8 cellular contexts compared by ENCODE assay signal in the genomic region with DNA sequence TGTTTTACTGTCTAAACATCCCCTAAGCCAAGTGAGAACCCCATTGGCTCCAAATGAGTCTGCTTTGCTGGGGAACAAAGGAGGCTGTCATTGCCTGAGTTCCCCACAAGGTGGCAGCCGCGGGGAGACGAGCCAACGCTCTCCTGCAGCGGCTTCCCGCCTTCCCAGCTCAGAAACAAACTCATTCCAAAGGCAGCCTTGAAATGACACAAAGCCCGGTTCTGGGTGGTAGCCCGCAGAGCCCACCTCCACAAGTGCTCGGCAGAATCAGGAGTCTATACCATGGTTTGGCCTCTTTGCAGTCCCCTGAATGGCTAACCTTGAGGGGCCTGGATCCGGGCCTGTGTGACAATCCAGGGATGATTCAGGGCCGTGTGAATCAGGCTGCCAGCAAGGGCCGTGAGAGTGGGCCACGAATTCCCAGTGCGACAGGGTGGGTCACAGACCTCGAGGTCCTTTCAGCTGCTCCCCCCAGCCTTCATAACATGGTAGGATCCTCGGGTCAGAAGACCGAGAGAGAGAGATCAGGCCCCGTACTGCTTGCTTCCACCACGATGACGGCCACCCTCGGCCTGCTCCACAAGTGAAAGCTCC.
DNase-seq lines count a peak whose midpoint lies in the region; ATAC-seq and TF ChIP-seq lines count a peak whose summit lies in the region.

No MANE protein-coding gene starts in this region.

- TF ChIP-seq POLR2A in uterus (IDR thresholded peaks at IDR 0.05) = no peak

- no peaks in the 10 kb centered on the region for H3K9me3 ChIP-seq in Karpas-422 (ENCODE audit: low read length)
- H3K9me3 ChIP-seq in adipocyte (ENCODE audit: control insufficient read depth, low read length) = no peaks in the 10 kb centered on the region
- H3K9me3 ChIP-seq in heart right ventricle = no peaks in the 10 kb centered on the region
- H3K9me3 ChIP-seq in uterus = no peaks in the 10 kb centered on the region

- no peaks in the 10 kb centered on the region for H3K36me3 Mint-ChIP-seq in CD14-positive monocyte
- H3K36me3 Mint-ChIP-seq in progenitor cell of endocrine pancreas (ENCODE audit: insufficient read depth) = peaks cover 20% of the 10 kb centered on the region

- intact Hi-C loops in CD14-positive monocyte (cut with micrococcal nuclease) = no loop called here
- intact Hi-C loops in heart right ventricle (cut with DNase I) = loop anchor here in 8 of 10 donors (5.0 to 10.0 kb wide), 7 partner anchors 80 to 160 kb away; a partner anchor contains a TSS
- intact Hi-C loops in uterus (cut with DNase I; ENCODE audit: low total_unique reads) = loop anchor here (5.0 to 10.0 kb wide), 2 partner anchors 78 to 180 kb away; a partner anchor contains a TSS

- TF ChIP-seq CTCF in CD14-positive monocyte (IDR thresholded peaks at IDR 0.05) (peak; percentile 98), heart right ventricle (IDR thresholded peaks at IDR 0.05) (peak; percentile 89 to 97 (median 96)), progenitor cell of endocrine pancreas (IDR thresholded peaks at IDR 0.05; ENCODE audit: unreplicated experiment) (peak; percentile 93), uterus (IDR thresholded peaks at IDR 0.05) (peak; percentile 91 to 97 (median 96))

- peak; percentile 73 for ATAC-seq in GM19452 (IDR thresholded peaks at IDR 0.05; ENCODE audit: unreplicated experiment)
- peak; percentile 71 to 84 (median 81) for ATAC-seq in heart right ventricle

- no peaks in the 10 kb centered on the region for H4K20me1 ChIP-seq in Karpas-422 (ENCODE audit: insufficient read depth, low read depth, low read length)

- H3K27me3 ChIP-seq in Karpas-422 (ENCODE audit: low read length) = no peaks in the 10 kb centered on the region
- H3K27me3 ChIP-seq in adipocyte (replicated peaks; ENCODE audit: control insufficient read depth, insufficient read depth, low read length) = no peaks in the 10 kb centered on the region
- no peaks in the 10 kb centered on the region for H3K27me3 ChIP-seq in heart right ventricle
- no peaks in the 10 kb centered on the region for H3K27me3 ChIP-seq in uterus

- H3K79me2 ChIP-seq in Karpas-422 (ENCODE audit: low read length) = no peaks in the 10 kb centered on the region

- no peak overlapping the region for H2AFZ ChIP-seq in Karpas-422 (ENCODE audit: low read length)

- 25 to 37% methylated on average over 21 of the region's 21 CpGs for WGBS in heart right ventricle, 2 donors

- H3K27ac Mint-ChIP-seq in CD14-positive monocyte (no peak overlapping the region), progenitor cell of endocrine pancreas (peak overlapping the region; percentile 78)

- H3K27me3 Mint-ChIP-seq in CD14-positive monocyte (ENCODE audit: low read depth in 3 of 3) = peaks cover 0 to 6% (median 1%) of the 10 kb centered on the region in 3 donors
- no peaks in the 10 kb centered on the region for H3K27me3 Mint-ChIP-seq in progenitor cell of endocrine pancreas

- no peaks in the 10 kb centered on the region for H3K9me2 ChIP-seq in Karpas-422 (replicated peaks; ENCODE audit: insufficient read depth, low read length)

- H3K4me3 ChIP-seq in Karpas-422 (ENCODE audit: low read length) (no peak overlapping the region), adipocyte (ENCODE audit: low read length) (no peak overlapping the region), heart right ventricle (no peak overlapping the region), uterus (no peak overlapping the region)

- no peak overlapping the region for H3K4me2 ChIP-seq in Karpas-422 (ENCODE audit: low read depth, low read length, poor library complexity, severe bottlenecking)

- H3K4me3 Mint-ChIP-seq in CD14-positive monocyte (no peak overlapping the region), progenitor cell of endocrine pancreas (ENCODE audit: low read depth) (no peak overlapping the region)

- no peak overlapping the region for H3K9ac ChIP-seq in Karpas-422 (ENCODE audit: low read length)
- H3K9ac ChIP-seq in adipocyte (ENCODE audit: low read length) = peak overlapping the region; percentile 76

- DNase-seq in CD14-positive monocyte (ENCODE audit: low spot score) (no peak), Karpas-422 (peak; percentile 76), SKM-1 (lab: John Stamatoyannopoulos, UW; ENCODE audit: unreplicated experiment) (peak; percentile 15), adipocyte (ENCODE audit: low read depth) (peak; percentile 88), heart right ventricle (peak; percentile 75 to 81), progenitor cell of endocrine pancreas (ENCODE audit: low spot score, unreplicated experiment) (peak; percentile 75), uterus (peak; percentile 79 to 86)

- H3K4me1 ChIP-seq in Karpas-422 (ENCODE audit: low read length) (no peaks in the 10 kb centered on the region), adipocyte (ENCODE audit: control insufficient read depth, insufficient read depth, low read length) (peaks cover 15% of the 10 kb centered on the region), heart right ventricle (peaks cover 0 to 23% (median 12%) of the 10 kb centered on the region in 9 donors), uterus (no peaks in the 10 kb centered on the region)

- H3K36me3 ChIP-seq in Karpas-422 (ENCODE audit: insufficient read depth, low read length) = no peaks in the 10 kb centered on the region
- H3K36me3 ChIP-seq in adipocyte (ENCODE audit: control insufficient read depth, insufficient read depth, low read length, severe bottlenecking) = peaks cover 33% of the 10 kb centered on the region
- H3K36me3 ChIP-seq in heart right ventricle = peaks cover 0 to 52% (median 20%) of the 10 kb centered on the region in 9 donors
- H3K36me3 ChIP-seq in uterus = no peaks in the 10 kb centered on the region

- H3K4me1 Mint-ChIP-seq in CD14-positive monocyte (peaks cover 5% of the 10 kb centered on the region), progenitor cell of endocrine pancreas (ENCODE audit: low read depth) (peaks cover 58% of the 10 kb centered on the region)

- H3K9me3 Mint-ChIP-seq in CD14-positive monocyte (no peaks in the 10 kb centered on the region), progenitor cell of endocrine pancreas (ENCODE audit: low read depth) (no peaks in the 10 kb centered on the region)

- H3K27ac ChIP-seq in Karpas-422 (ENCODE audit: low read length) (no peak overlapping the region), heart right ventricle (peak overlapping the region in 8 of 10 donors; percentile 11 to 58 (median 33)), uterus (peak overlapping the region; percentile 72 to 81)

Comparison
In these comparisons a context has a peak if more than half of its experiments do, and no peak if none do; other contexts are left out.
1. intact Hi-C loops: an anchor here in heart right ventricle (5.0 to 10.0 kb wide) and uterus (5.0 to 10.0 kb wide); none called in CD14-positive monocyte.